8 cellular contexts compared by ENCODE assay signal in genomic region chr13:26186995-26187394, GRCh38. TPM values are rescaled to one million over a fixed set of nuclear protein-coding genes. Genes with fewer than 3 reads are reported as not detected.
DNase-seq lines count a peak whose midpoint lies in the region; ATAC-seq and TF ChIP-seq lines count a peak whose summit lies in the region.

No MANE protein-coding gene starts in this region.

- TF ChIP-seq CTCF in WTC11 (IDR thresholded peaks at IDR 0.05) (no peak), glutamatergic neuron (IDR thresholded peaks at IDR 0.05; ENCODE audit: partially characterized antibody, unreplicated experiment) (no peak)

- H3K4me3 ChIP-seq in skin epidermis = peak overlapping the region; percentile 51 to 76 (median 61)

- peak; percentile 18 for DNase-seq in WTC11 (ENCODE audit: low spot score)
- no peak for DNase-seq in glutamatergic neuron
- DNase-seq in GDM1 (lab: John Stamatoyannopoulos, UW) = no peak
- no peak for DNase-seq in NCI-H1417 (lab: John Stamatoyannopoulos, UW)

- H3K27ac ChIP-seq in skin epidermis = peak overlapping the region in 16 of 21 experiments; percentile 53 to 89 (median 78)

- H3K4me1 Mint-ChIP-seq in WTC11 = peaks cover 5% of the 10 kb centered on the region
- H3K4me1 Mint-ChIP-seq in glutamatergic neuron (ENCODE audit: low read depth, unreplicated experiment) = no peaks in the 10 kb centered on the region

- H3K9me3 Mint-ChIP-seq in WTC11 (no peaks in the 10 kb centered on the region), glutamatergic neuron (ENCODE audit: unreplicated experiment) (peaks cover 6% of the 10 kb centered on the region)

- CTCF ChIA-PET in WTC11 (lab: Charles Lee) = interaction anchor here (0.9 to 3.2 kb wide), 10 partner anchors 9 to 521 kb away, joined by 3 to 134 read pairs (median 6); partner anchors contain the start of gene RNF6

- H3K36me3 Mint-ChIP-seq in WTC11 (no peaks in the 10 kb centered on the region), glutamatergic neuron (ENCODE audit: unreplicated experiment) (no peaks in the 10 kb centered on the region)

- H3K4me3 Mint-ChIP-seq in WTC11 (peak overlapping the region; percentile 87), glutamatergic neuron (ENCODE audit: unreplicated experiment) (peak overlapping the region; percentile 89)

- ATAC-seq in GM19438 (IDR thresholded peaks at IDR 0.05; ENCODE audit: low read depth, unreplicated experiment) (peak; percentile 22), WTC11 (peak; percentile 5; the same call in 1 of the 2 replicates), GM18907 (IDR thresholded peaks at IDR 0.05; ENCODE audit: unreplicated experiment) (no peak), GM21737 (IDR thresholded peaks at IDR 0.05; ENCODE audit: unreplicated experiment) (no peak)

- no peak overlapping the region for H3K27ac Mint-ChIP-seq in WTC11
- no peak overlapping the region for H3K27ac Mint-ChIP-seq in glutamatergic neuron (ENCODE audit: unreplicated experiment)

- H3K27me3 Mint-ChIP-seq in WTC11 (ENCODE audit: low read depth) (peaks cover 8% of the 10 kb centered on the region; the same call in 1 of the 2 replicates), glutamatergic neuron (ENCODE audit: unreplicated experiment) (no peaks in the 10 kb centered on the region)

- POLR2A ChIA-PET in WTC11 (lab: Charles Lee) = no interaction called here

TF ChIP-seq in WTC11, 78 proteins besides CTCF, POLR2A, EP300 and RAD21 (continues in another document):
- TF ChIP-seq ELF4 (CRISPR knock-in tag; IDR thresholded peaks at IDR 0.05; ENCODE audit: low read depth) = no peak
- TF ChIP-seq IRF1 (CRISPR knock-in tag; IDR thresholded peaks at IDR 0.05) = no peak
- no peak for TF ChIP-seq CDX4 (CRISPR knock-in tag; IDR thresholded peaks at IDR 0.05; ENCODE audit: borderline replicate concordance)
- no peak for TF ChIP-seq ZNF671 (CRISPR knock-in tag; IDR thresholded peaks at IDR 0.05)
- TF ChIP-seq, protein P1, sequence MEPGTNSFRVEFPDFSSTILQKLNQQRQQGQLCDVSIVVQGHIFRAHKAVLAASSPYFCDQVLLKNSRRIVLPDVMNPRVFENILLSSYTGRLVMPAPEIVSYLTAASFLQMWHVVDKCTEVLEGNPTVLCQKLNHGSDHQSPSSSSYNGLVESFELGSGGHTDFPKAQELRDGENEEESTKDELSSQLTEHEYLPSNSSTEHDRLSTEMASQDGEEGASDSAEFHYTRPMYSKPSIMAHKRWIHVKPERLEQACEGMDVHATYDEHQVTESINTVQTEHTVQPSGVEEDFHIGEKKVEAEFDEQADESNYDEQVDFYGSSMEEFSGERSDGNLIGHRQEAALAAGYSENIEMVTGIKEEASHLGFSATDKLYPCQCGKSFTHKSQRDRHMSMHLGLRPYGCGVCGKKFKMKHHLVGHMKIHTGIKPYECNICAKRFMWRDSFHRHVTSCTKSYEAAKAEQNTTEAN (CRISPR knock-in tag; IDR thresholded peaks at IDR 0.05) = no peak
- no peak for TF ChIP-seq AFF4 (CRISPR knock-in tag; IDR thresholded peaks at IDR 0.05; ENCODE audit: borderline replicate concordance)
- no peak for TF ChIP-seq ZNF512 (CRISPR knock-in tag; IDR thresholded peaks at IDR 0.05; ENCODE audit: borderline replicate concordance)
- TF ChIP-seq OVOL2 (CRISPR knock-in tag; IDR thresholded peaks at IDR 0.05; ENCODE audit: borderline replicate concordance) = no peak
- TF ChIP-seq SOX15 (CRISPR knock-in tag; IDR thresholded peaks at IDR 0.05) = no peak
- TF ChIP-seq FOXJ3 (CRISPR knock-in tag; IDR thresholded peaks at IDR 0.05; ENCODE audit: borderline replicate concordance) = no peak
- no peak for TF ChIP-seq GABPB1 (CRISPR knock-in tag; IDR thresholded peaks at IDR 0.05)
- TF ChIP-seq, protein P2, sequence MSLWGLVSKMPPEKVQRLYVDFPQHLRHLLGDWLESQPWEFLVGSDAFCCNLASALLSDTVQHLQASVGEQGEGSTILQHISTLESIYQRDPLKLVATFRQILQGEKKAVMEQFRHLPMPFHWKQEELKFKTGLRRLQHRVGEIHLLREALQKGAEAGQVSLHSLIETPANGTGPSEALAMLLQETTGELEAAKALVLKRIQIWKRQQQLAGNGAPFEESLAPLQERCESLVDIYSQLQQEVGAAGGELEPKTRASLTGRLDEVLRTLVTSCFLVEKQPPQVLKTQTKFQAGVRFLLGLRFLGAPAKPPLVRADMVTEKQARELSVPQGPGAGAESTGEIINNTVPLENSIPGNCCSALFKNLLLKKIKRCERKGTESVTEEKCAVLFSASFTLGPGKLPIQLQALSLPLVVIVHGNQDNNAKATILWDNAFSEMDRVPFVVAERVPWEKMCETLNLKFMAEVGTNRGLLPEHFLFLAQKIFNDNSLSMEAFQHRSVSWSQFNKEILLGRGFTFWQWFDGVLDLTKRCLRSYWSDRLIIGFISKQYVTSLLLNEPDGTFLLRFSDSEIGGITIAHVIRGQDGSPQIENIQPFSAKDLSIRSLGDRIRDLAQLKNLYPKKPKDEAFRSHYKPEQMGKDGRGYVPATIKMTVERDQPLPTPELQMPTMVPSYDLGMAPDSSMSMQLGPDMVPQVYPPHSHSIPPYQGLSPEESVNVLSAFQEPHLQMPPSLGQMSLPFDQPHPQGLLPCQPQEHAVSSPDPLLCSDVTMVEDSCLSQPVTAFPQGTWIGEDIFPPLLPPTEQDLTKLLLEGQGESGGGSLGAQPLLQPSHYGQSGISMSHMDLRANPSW (CRISPR knock-in tag; conservative IDR thresholded peaks at IDR 0.05; ENCODE audit: low read depth) = no peak
- TF ChIP-seq, protein P3, sequence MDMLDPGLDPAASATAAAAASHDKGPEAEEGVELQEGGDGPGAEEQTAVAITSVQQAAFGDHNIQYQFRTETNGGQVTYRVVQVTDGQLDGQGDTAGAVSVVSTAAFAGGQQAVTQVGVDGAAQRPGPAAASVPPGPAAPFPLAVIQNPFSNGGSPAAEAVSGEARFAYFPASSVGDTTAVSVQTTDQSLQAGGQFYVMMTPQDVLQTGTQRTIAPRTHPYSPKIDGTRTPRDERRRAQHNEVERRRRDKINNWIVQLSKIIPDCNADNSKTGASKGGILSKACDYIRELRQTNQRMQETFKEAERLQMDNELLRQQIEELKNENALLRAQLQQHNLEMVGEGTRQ (CRISPR knock-in tag; IDR thresholded peaks at IDR 0.05) = no peak

RNA-seq across cellular contexts. Expression of gene RNF6, which starts 35.1 kb away (rescaled TPM):
- total RNA-seq in WTC11 (2021) = 15.7 to 17.4 TPM (median 16.2 TPM) in 3 replicates
- total RNA-seq in glutamatergic neuron (ENCODE audit: unreplicated experiment) = 14.9 TPM

Comparison
In these comparisons a context has a peak if more than half of its experiments do, and no peak if none do; other contexts are left out.
1. ATAC-seq: peak in GM19438 (single experiment) and WTC11 (single experiment); none in GM18907 (single experiment) and GM21737 (single experiment).